ENCODE assay signal across 13 cellular contexts in the genomic region with DNA sequence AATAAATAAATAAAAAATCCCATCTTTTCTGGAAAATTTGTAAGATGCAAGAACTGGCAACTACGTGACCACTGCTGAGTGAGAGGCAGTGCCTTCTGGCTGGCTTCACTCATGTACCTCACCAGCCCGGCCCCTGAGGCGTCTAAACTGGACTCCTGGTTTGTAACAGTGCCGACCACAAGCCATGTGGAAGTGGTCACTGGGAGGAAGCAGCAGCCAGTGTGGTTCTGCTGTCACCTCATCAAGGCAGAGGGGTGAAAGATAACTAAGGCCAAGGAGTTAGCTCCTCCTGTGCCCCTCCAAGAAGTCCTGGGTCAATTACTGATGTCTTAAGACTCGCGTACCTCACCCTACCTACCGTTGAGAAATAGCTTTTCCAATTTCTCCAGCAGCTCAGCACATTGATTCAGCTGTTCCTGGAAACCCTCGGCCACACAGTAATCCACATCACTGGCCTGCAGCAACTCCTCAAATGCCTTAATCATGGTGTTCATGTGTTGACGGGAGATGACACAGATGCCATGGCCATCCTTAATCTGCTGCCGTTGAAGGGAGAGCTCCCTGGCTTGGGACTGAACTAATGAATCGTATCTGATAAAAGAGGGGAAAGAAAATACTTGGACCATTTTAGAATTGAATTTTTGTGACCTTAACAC.
A peak's percentile ranks its signal among the peaks of the same experiment; 100 is the strongest.
DNase-seq lines count a peak whose midpoint lies in the region; ATAC-seq and TF ChIP-seq lines count a peak whose summit lies in the region.
"Had no signal": no experiment of that assay in that cellular context is flagged by ENCODE, and none has a peak within 500 bp of the region (broad histone marks: within the 10 kb centered on the region; RNA-seq: fewer than 3 reads in every experiment).

No MANE protein-coding gene starts in this region.

- DNase-seq in T-helper 17 cell = no peak
- DNase-seq in left ventricle myocardium inferior = peak; percentile 44
- peak; percentile 92 for DNase-seq in spleen
- DNase-seq in SHP77 treated with DMSO at 0.1 percent for 48 hours (lab: John Stamatoyannopoulos, UW) = no peak
- no peak for DNase-seq in HK-2 (ENCODE audit: unreplicated experiment)
- DNase-seq: activated CD8-positive, alpha-beta memory T cell treated with anti-CD3 and anti-CD28 coated beads for 24 hours; NCI-H1694; stimulated activated naive CD4-positive, alpha-beta T cell treated with Interleukin-2 at 50 U/mL for 16 hours; SW 1271 had no signal

- no peaks in the 10 kb centered on the region for H3K9me3 ChIP-seq in T-helper 17 cell (ENCODE audit: control insufficient read depth, low read length, poor library complexity, severe bottlenecking)
- H3K9me3 ChIP-seq in left ventricle myocardium inferior (replicated peaks) = no peaks in the 10 kb centered on the region
- H3K9me3 ChIP-seq in spleen = no peaks in the 10 kb centered on the region

- H3K4me1 Mint-ChIP-seq in T-helper 17 cell = peaks cover 29% of the 10 kb centered on the region

- H3K27me3 ChIP-seq in left ventricle myocardium inferior (ENCODE audit: low read depth) (no peaks in the 10 kb centered on the region), spleen (replicated peaks in 1 of 7) (no peaks in the 10 kb centered on the region)

- WGBS in spleen, 5 donors = 58 to 82% (median 68%) methylated on average over 11 of the region's 11 CpGs

- H3K36me3 ChIP-seq in left ventricle myocardium inferior = peaks cover 47% of the 10 kb centered on the region
- H3K36me3 ChIP-seq in spleen = peaks cover 0 to 81% (median 37%) of the 10 kb centered on the region in 6 donors

- H3K27ac Mint-ChIP-seq in T-helper 17 cell = peak overlapping the region; percentile 72
- H3K27ac Mint-ChIP-seq: activated naive CD8-positive, alpha-beta T cell; GM23338 had no signal

- H3K4me1 ChIP-seq in left ventricle myocardium inferior (peaks cover 22% of the 10 kb centered on the region), spleen (peaks cover 0 to 34% (median 0%) of the 10 kb centered on the region in 6 donors)

- no peak for TF ChIP-seq CTCF in left ventricle myocardium inferior (IDR thresholded peaks at IDR 0.05; ENCODE audit: borderline replicate concordance)
- TF ChIP-seq CTCF in spleen (IDR thresholded peaks at IDR 0.05 in 8 of 11, conservative IDR thresholded peaks at IDR 0.05 in 3 of 11) = no peak

- ATAC-seq in HG03139 (IDR thresholded peaks at IDR 0.05; ENCODE audit: unreplicated experiment) (peak; percentile 49), T-helper 17 cell (no peak), GM18861 (IDR thresholded peaks at IDR 0.05; ENCODE audit: unreplicated experiment) (no peak)
- ATAC-seq: GM23338 had no signal

- H3K27ac ChIP-seq in left ventricle myocardium inferior (replicated peaks) (peak overlapping the region; percentile 10), spleen (peak overlapping the region in 7 of 8 donors; percentile 40 to 86 (median 80))

- no peak overlapping the region for H3K4me3 Mint-ChIP-seq in T-helper 17 cell
- H3K4me3 Mint-ChIP-seq: activated naive CD8-positive, alpha-beta T cell; GM23338 had no signal

- TF ChIP-seq POLR2A in spleen (IDR thresholded peaks at IDR 0.05) = no peak

- intact Hi-C loops in left ventricle myocardium inferior (cut with micrococcal nuclease) (no loop called here), spleen (cut with DNase I; ENCODE audit: low total_unique reads) (no loop called here)

- H3K36me3 Mint-ChIP-seq in T-helper 17 cell (ENCODE audit: low read depth) = peaks cover 23% of the 10 kb centered on the region

- H3K27me3 Mint-ChIP-seq in T-helper 17 cell = no peaks in the 10 kb centered on the region
- H3K27me3 Mint-ChIP-seq: activated naive CD8-positive, alpha-beta T cell had no signal

- no peak overlapping the region for H3K4me3 ChIP-seq in left ventricle myocardium inferior
- no peak overlapping the region for H3K4me3 ChIP-seq in spleen
- H3K4me3 ChIP-seq: GM23338 had no signal

Comparison
In these comparisons a context has a peak if more than half of its experiments do, and no peak if none do; other contexts are left out.
1. DNase-seq: peak in left ventricle myocardium inferior (single experiment) and spleen (single experiment); none in T-helper 17 cell (0 of 3), SHP77 treated with DMSO at 0.1 percent for 48 hours (single experiment) and HK-2 (single experiment).